1 cellular context compared by ENCODE assay signal in genomic region chr2:63553049-63553448, GRCh38.
TF ChIP-seq lines count a peak whose summit lies in the region.

No MANE protein-coding gene starts in this region.

TF ChIP-seq in WTC11, 78 proteins besides CTCF, POLR2A, EP300 and RAD21 (continued from another document):
- TF ChIP-seq ZNF425 (CRISPR knock-in tag; conservative IDR thresholded peaks at IDR 0.05) (no peak), ZNF423 (CRISPR knock-in tag; IDR thresholded peaks at IDR 0.05) (no peak), MAX (CRISPR knock-in tag; IDR thresholded peaks at IDR 0.05) (no peak), ZNF532 (CRISPR knock-in tag; IDR thresholded peaks at IDR 0.05; ENCODE audit: borderline replicate concordance) (no peak), SMAD4 (CRISPR knock-in tag; IDR thresholded peaks at IDR 0.05) (no peak), ZNF396 (CRISPR knock-in tag; IDR thresholded peaks at IDR 0.05; ENCODE audit: borderline replicate concordance) (no peak), JAZF1 (CRISPR knock-in tag; IDR thresholded peaks at IDR 0.05) (no peak), ERG (CRISPR knock-in tag; IDR thresholded peaks at IDR 0.05) (no peak), HMGA2 (CRISPR knock-in tag; IDR thresholded peaks at IDR 0.05) (no peak), NR2C2 (CRISPR knock-in tag; IDR thresholded peaks at IDR 0.05) (no peak), CREM (CRISPR knock-in tag; IDR thresholded peaks at IDR 0.05) (no peak), USF1 (CRISPR knock-in tag; IDR thresholded peaks at IDR 0.05) (no peak), ARID4B (CRISPR knock-in tag; IDR thresholded peaks at IDR 0.05; ENCODE audit: borderline replicate concordance) (no peak), KAT7 (CRISPR knock-in tag; IDR thresholded peaks at IDR 0.05; ENCODE audit: borderline replicate concordance) (no peak), ZBTB43 (CRISPR knock-in tag; IDR thresholded peaks at IDR 0.05) (no peak), FOXK1 (CRISPR knock-in tag; IDR thresholded peaks at IDR 0.05) (no peak)
